In the genomic region with DNA sequence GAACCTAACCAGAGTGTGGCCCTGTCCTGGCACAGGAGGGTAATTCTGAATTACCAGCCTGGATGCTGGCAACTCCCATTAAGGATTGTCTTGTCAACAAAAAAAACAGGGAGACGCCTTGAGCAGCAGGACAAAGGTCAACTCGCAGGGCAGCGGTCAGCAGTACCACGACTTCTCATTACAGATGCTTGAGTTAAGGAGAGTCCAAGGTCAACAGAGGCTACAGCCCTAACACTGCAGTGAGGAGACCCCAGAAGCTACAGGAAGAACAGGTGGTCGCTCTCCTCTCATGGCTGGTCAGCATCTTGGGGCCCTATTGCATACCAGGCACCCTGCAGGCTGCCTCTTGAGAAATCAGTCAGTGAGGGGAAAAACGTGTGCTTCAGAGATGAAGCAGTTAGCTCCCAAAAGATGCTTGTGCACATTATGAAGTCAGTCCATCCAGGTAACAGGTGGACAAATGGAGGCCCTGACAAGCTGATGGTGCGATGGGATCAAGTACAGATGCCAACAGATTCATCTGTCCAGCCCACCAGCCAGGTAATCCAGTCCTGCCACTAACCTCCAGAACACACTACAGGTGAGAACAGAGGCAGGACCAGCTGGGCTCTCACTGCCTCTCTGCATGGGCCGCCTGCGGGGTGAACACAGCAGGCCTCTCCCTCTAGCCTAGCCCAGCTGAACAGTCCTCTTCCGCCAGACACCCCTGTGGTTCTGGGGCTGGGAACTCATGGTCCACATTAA, we compare ENCODE assay signal across 11 cellular contexts. TPM values are rescaled to one million over a fixed set of nuclear protein-coding genes. Genes with fewer than 3 reads are reported as not detected.
DNase-seq lines count a peak whose midpoint lies in the region; ATAC-seq, FAIRE-seq and TF ChIP-seq lines count a peak whose summit lies in the region.
"Had no signal": no experiment of that assay in that cellular context is flagged by ENCODE, and none has a peak within 500 bp of the region (broad histone marks: within the 10 kb centered on the region; RNA-seq: fewer than 3 reads in every experiment).

No MANE protein-coding gene starts in this region.

- H4K20me1 ChIP-seq in BLaER1 = peaks cover 84% of the 10 kb centered on the region

- peaks cover 80% of the 10 kb centered on the region for H3K36me3 ChIP-seq in BLaER1
- peaks cover 17% of the 10 kb centered on the region for H3K36me3 ChIP-seq in colonic mucosa

- no peak for TF ChIP-seq CTCF in HFFc6 (IDR thresholded peaks at IDR 0.05)
- no peak for TF ChIP-seq CTCF in colonic mucosa (IDR thresholded peaks at IDR 0.05)
- no peak for TF ChIP-seq CTCF in nephron progenitor cell (IDR thresholded peaks at IDR 0.05)

- no peak for FAIRE-seq in GM19239 (lab: Jason Lieb, UNC)

- peak overlapping the region; percentile 72; the same call in 1 of the 2 replicates for H3K27ac Mint-ChIP-seq in HFFc6
- H3K27ac Mint-ChIP-seq in nephron progenitor cell = peak overlapping the region; percentile 97

- H3K4me3 Mint-ChIP-seq in HFFc6 (peak overlapping the region; percentile 24; the same call in 1 of the 2 replicates), nephron progenitor cell (peak overlapping the region; percentile 52)

- H3K27me3 ChIP-seq in BLaER1 (no peaks in the 10 kb centered on the region), colonic mucosa (no peaks in the 10 kb centered on the region)

- H3K4me2 ChIP-seq in BLaER1 = peak overlapping the region; percentile 8

- intact Hi-C loops in colonic mucosa (cut with DNase I) = no loop called here

- H3K9ac ChIP-seq in BLaER1 (peak overlapping the region; percentile 41; the same call in 1 of the 2 replicates), colonic mucosa (ENCODE audit: low read depth in 2 of 2, low read length in 2 of 2) (peak overlapping the region; percentile 37 to 80)

- H3K27ac ChIP-seq in BLaER1 (no peak overlapping the region), colonic mucosa (peak overlapping the region; percentile 90)

- peaks cover 38% of the 10 kb centered on the region for H3K36me3 Mint-ChIP-seq in HFFc6 (ENCODE audit: low read depth)
- peaks cover 76% of the 10 kb centered on the region for H3K36me3 Mint-ChIP-seq in nephron progenitor cell (ENCODE audit: low read depth)

- H3K4me3 ChIP-seq in BLaER1 = no peak overlapping the region
- H3K4me3 ChIP-seq in colonic mucosa = no peak overlapping the region

- H3K4me1 Mint-ChIP-seq in HFFc6 (ENCODE audit: low read depth) = peaks cover 69% of the 10 kb centered on the region
- H3K4me1 Mint-ChIP-seq in nephron progenitor cell = peaks cover 61% of the 10 kb centered on the region

- H3K9me3 ChIP-seq in BLaER1 (no peaks in the 10 kb centered on the region), colonic mucosa (no peaks in the 10 kb centered on the region)

- DNase-seq in HFFc6 (no peak), colonic mucosa (peak; percentile 80), nephron progenitor cell (no peak), GM19239 (ENCODE audit: insufficient read length, low spot score) (no peak)
- DNase-seq: DMS79 treated with DMSO at 0.1 percent for 48 hours; effector CD4-positive, alpha-beta T cell had no signal

- H3K27me3 Mint-ChIP-seq in HFFc6 (ENCODE audit: insufficient read depth) (peaks cover 8% of the 10 kb centered on the region), nephron progenitor cell (ENCODE audit: low read depth, poor library complexity) (no peaks in the 10 kb centered on the region)

- no peaks in the 10 kb centered on the region for H3K9me3 Mint-ChIP-seq in HFFc6
- no peaks in the 10 kb centered on the region for H3K9me3 Mint-ChIP-seq in nephron progenitor cell

- H3K4me1 ChIP-seq in BLaER1 = peaks cover 56% of the 10 kb centered on the region
- H3K4me1 ChIP-seq in colonic mucosa = peaks cover 52% of the 10 kb centered on the region

- ATAC-seq in GM19328 (IDR thresholded peaks at IDR 0.05; ENCODE audit: unreplicated experiment) (no peak), HG02870 (IDR thresholded peaks at IDR 0.05; ENCODE audit: unreplicated experiment) (no peak), GM18520 (IDR thresholded peaks at IDR 0.05; ENCODE audit: unreplicated experiment) (no peak)

RNA-seq across cellular contexts. Expression of gene CSNK1D, which starts 4.2 kb away (rescaled TPM):
- 100 to 1,000 TPM; 116 to 128 (median 118) TPM for total RNA-seq in HFFc6 (2021; fragmentation: NEBNext Ultra II Directional; extraction: Animal tissue kit (Norgen Biotek cat#: 25700))
- total RNA-seq in colonic mucosa = 100 to 1,000 TPM; 136 to 138 TPM

RNA-seq across cellular contexts. Expression of gene SLC16A3, which starts 40.5 kb away (rescaled TPM):
- 100 to 1,000 TPM; 475 to 624 (median 523) TPM for total RNA-seq in HFFc6 (2021; fragmentation: NEBNext Ultra II Directional; extraction: Animal tissue kit (Norgen Biotek cat#: 25700))
- 100 to 1,000 TPM; 148 to 298 TPM for total RNA-seq in colonic mucosa

RNA-seq across cellular contexts. Expression of gene CD7, which starts 48.1 kb away (rescaled TPM):
- total RNA-seq in HFFc6 (2021; fragmentation: NEBNext Ultra II Directional; extraction: Animal tissue kit (Norgen Biotek cat#: 25700)) = under 1 TPM in 1 of 6 experiments, not detected in 5; 0.20 TPM
- 1 to 10 TPM; 4.2 to 5.0 TPM for total RNA-seq in colonic mucosa
- total RNA-seq: SK-MEL-5 had no signal

RNA-seq across cellular contexts. Expression of gene CCDC57, which starts 56.7 kb away (rescaled TPM):
- total RNA-seq in HFFc6 (2021; fragmentation: NEBNext Ultra II Directional; extraction: Animal tissue kit (Norgen Biotek cat#: 25700)) = 10 to 100 TPM; 12.8 to 15.6 (median 13.6) TPM
- 10 to 100 TPM; 24.5 to 46.1 TPM for total RNA-seq in colonic mucosa

Comparison
In these comparisons a context has a peak if more than half of its experiments do, and no peak if none do; other contexts are left out.
1. RNA of gene CD7, which starts 48.1 kb away (total RNA-seq): 4.2 to 5.0 TPM in colonic mucosa; 0.20 TPM in HFFc6; every median in the first group is over 4 times any median in the second.